Comparison of ENCODE assay signal across 23 cellular contexts in the genomic region with DNA sequence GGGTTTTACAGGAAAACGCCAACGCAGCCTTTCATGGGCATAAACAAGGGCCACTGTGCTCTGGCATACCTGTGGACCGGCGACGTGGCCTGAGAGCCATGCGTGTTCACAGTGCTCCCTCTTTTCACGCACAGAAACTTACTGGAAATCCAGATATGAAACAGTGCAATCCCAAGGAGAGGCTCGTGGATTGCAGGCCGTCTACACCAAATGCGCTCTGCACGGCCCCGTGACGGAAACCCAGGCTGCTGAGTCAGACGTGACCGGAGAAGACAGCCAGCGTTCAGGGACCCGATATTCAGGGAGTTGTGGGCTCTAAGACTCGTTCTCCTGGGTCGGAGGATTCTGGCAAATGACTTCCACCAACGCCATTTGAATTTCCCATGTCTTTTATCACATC.
DNase-seq lines count a peak whose midpoint lies in the region; ATAC-seq and TF ChIP-seq lines count a peak whose summit lies in the region.
"Had no signal": no experiment of that assay in that cellular context is flagged by ENCODE, and none has a peak within 500 bp of the region (broad histone marks: within the 10 kb centered on the region; RNA-seq: fewer than 3 reads in every experiment).

No MANE protein-coding gene starts in this region.

- no peak for DNase-seq in mammary epithelial cell
- no peak for DNase-seq in MCF 10A (ENCODE audit: unreplicated experiment)
- peak; percentile 53 for DNase-seq in mesenteric fat pad (ENCODE audit: low spot score)
- peak; percentile 47 for DNase-seq in sigmoid colon
- DNase-seq: 8988T; ACHN; AML-193; BE2C; CD4-positive, alpha-beta T cell; CD8-positive, alpha-beta memory T cell; DMS 273 treated with DMSO at 0.1 percent for 48 hours; DMS79; EL; GDM1; GOT3; H7 had no signal

- peak overlapping the region; percentile 13 for H2AFZ ChIP-seq in mammary epithelial cell (ENCODE audit: low read depth, low read length)

- dilution Hi-C loops in mammary epithelial cell (cut with HindIII; ENCODE audit: low sequenced_read_pairs): no loop called here

- no peaks in the 10 kb centered on the region for H3K79me2 ChIP-seq in mammary epithelial cell (ENCODE audit: insufficient read depth, low read length)

- in situ Hi-C loops in mammary epithelial cell (cut with MboI; ENCODE audit: low sequenced_read_pairs in 2 of 2): no loop called here

- WGBS in mammary epithelial cell (ENCODE audit: low coverage, missing lambda C conversion rate): 58% methylated on average over 20 of the region's 20 CpGs
- WGBS in sigmoid colon, 2 donors: 86 to 91% methylated on average over 20 of the region's 20 CpGs

- no peaks in the 10 kb centered on the region for H3K36me3 Mint-ChIP-seq in MCF 10A (ENCODE audit: insufficient read depth, unreplicated experiment)
- H3K36me3 Mint-ChIP-seq: CD14-positive monocyte; CD8-positive, alpha-beta memory T cell had no signal

- H3K27ac Mint-ChIP-seq in MCF 10A (ENCODE audit: low read depth, unreplicated experiment): no peak overlapping the region
- H3K27ac Mint-ChIP-seq: CD14-positive monocyte; CD4-positive, alpha-beta T cell; CD8-positive, alpha-beta memory T cell had no signal

- H3K27me3 ChIP-seq in mammary epithelial cell (ENCODE audit: insufficient read depth, low read length) (no peaks in the 10 kb centered on the region), sigmoid colon (peaks cover 0 to 43% (median 10%) of the 10 kb centered on the region in 3 donors)
- H3K27me3 ChIP-seq: BE2C; BLaER1 treated with 17β-estradiol and CSF1 and Interleukin-3, amounts not matched to agents 10 nM and 100 nM had no signal

- H3K27me3 Mint-ChIP-seq in MCF 10A (ENCODE audit: insufficient read depth, unreplicated experiment): no peaks in the 10 kb centered on the region
- H3K27me3 Mint-ChIP-seq: CD4-positive, alpha-beta T cell had no signal

- H3K36me3 ChIP-seq in mammary epithelial cell (ENCODE audit: insufficient read depth, low read length): no peaks in the 10 kb centered on the region
- no peaks in the 10 kb centered on the region for H3K36me3 ChIP-seq in sigmoid colon
- H3K36me3 ChIP-seq: BE2C; BLaER1 treated with 17β-estradiol and CSF1 and Interleukin-3, amounts not matched to agents 10 nM and 100 nM had no signal

- no peak for TF ChIP-seq POLR2A in sigmoid colon (IDR thresholded peaks at IDR 0.05)

- BruUV-seq in mammary epithelial cell (replicated peaks; lab: Mats Ljungman, UMichigan) (no TSS peak), MCF 10A (replicated peaks; lab: Mats Ljungman, UMichigan) (no TSS peak)

- H3K4me3 ChIP-seq in mammary epithelial cell (replicated peaks in 1 of 3; ENCODE audit: insufficient read depth in 1 of 3, low read depth in 2 of 3, low read length in 3 of 3) (no peak overlapping the region), sigmoid colon (no peak overlapping the region)
- H3K4me3 ChIP-seq: A549; BLaER1 treated with 17β-estradiol and CSF1 and Interleukin-3, amounts not matched to agents 10 nM and 100 nM; GM12878 had no signal

- H3K9me3 ChIP-seq in mammary epithelial cell (replicated peaks; ENCODE audit: insufficient read depth, low read length) (no peaks in the 10 kb centered on the region), sigmoid colon (no peaks in the 10 kb centered on the region)
- H3K9me3 ChIP-seq: A549, BE2C had no signal

- no peaks in the 10 kb centered on the region for H4K20me1 ChIP-seq in mammary epithelial cell (ENCODE audit: insufficient read depth, low read length)
- H4K20me1 ChIP-seq: BLaER1 treated with 17β-estradiol and CSF1 and Interleukin-3, amounts not matched to agents 10 nM and 100 nM had no signal

- no peak overlapping the region for H3K4me2 ChIP-seq in mammary epithelial cell (ENCODE audit: insufficient read depth, low read depth, low read length)
- H3K4me2 ChIP-seq: A549; BLaER1 treated with 17β-estradiol and CSF1 and Interleukin-3, amounts not matched to agents 10 nM and 100 nM had no signal

- POLR2A ChIA-PET in MCF 10A (lab: Yijun Ruan, JAX): no interaction called here

- TF ChIP-seq CTCF in mammary epithelial cell (conservative IDR thresholded peaks at IDR 0.05 in 1 of 2, IDR thresholded peaks at IDR 0.05 in 1 of 2; ENCODE audit: extremely low read depth in 1 of 2, insufficient read depth in 1 of 2, low read depth in 1 of 2, low read length in 2 of 2): no peak
- TF ChIP-seq CTCF in MCF 10A (IDR thresholded peaks at IDR 0.05; ENCODE audit: unreplicated experiment): no peak
- TF ChIP-seq CTCF in sigmoid colon (IDR thresholded peaks at IDR 0.05): no peak

- no peaks in the 10 kb centered on the region for H3K4me1 ChIP-seq in mammary epithelial cell (ENCODE audit: insufficient read depth, low read length)
- H3K4me1 ChIP-seq in sigmoid colon: no peaks in the 10 kb centered on the region
- H3K4me1 ChIP-seq: A549, BE2C had no signal

- H3K9ac ChIP-seq in mammary epithelial cell (ENCODE audit: insufficient read depth, low read length): no peak overlapping the region
- H3K9ac ChIP-seq: BLaER1 treated with 17β-estradiol and CSF1 and Interleukin-3, amounts not matched to agents 10 nM and 100 nM had no signal

- CTCF ChIA-PET in mammary epithelial cell (lab: Charles Lee; ENCODE audit: low non-redundant PET) (no interaction called here), MCF 10A (lab: Yijun Ruan, JAX) (no interaction called here)

- no peak overlapping the region for H3K4me3 Mint-ChIP-seq in MCF 10A (ENCODE audit: unreplicated experiment)
- H3K4me3 Mint-ChIP-seq: CD14-positive monocyte; CD4-positive, alpha-beta T cell; CD8-positive, alpha-beta memory T cell had no signal

- H3K4me1 Mint-ChIP-seq in MCF 10A (ENCODE audit: insufficient read depth, unreplicated experiment): peaks cover 5% of the 10 kb centered on the region
- H3K4me1 Mint-ChIP-seq: CD14-positive monocyte; CD8-positive, alpha-beta memory T cell had no signal

- peaks cover 10% of the 10 kb centered on the region for H3K9me3 Mint-ChIP-seq in MCF 10A (ENCODE audit: unreplicated experiment)
- H3K9me3 Mint-ChIP-seq: CD4-positive, alpha-beta T cell had no signal

- H3K27ac ChIP-seq in mammary epithelial cell (ENCODE audit: insufficient read depth, low read depth, low read length) (no peak overlapping the region), sigmoid colon (no peak overlapping the region)
- H3K27ac ChIP-seq: A549; BLaER1 treated with 17β-estradiol and CSF1 and Interleukin-3, amounts not matched to agents 10 nM and 100 nM had no signal

- ATAC-seq in activated CD4-positive, CD25-positive, alpha-beta regulatory T cell treated with anti-CD3 and anti-CD28 coated beads, Interleukin-2, amount 50 U/mL, for 24 hours: no peak
- ATAC-seq in GM21381 (IDR thresholded peaks at IDR 0.05; ENCODE audit: unreplicated experiment): no peak
- ATAC-seq: A549, GM12878, HCT116 had no signal

- intact Hi-C loops in mammary epithelial cell (cut with micrococcal nuclease) (no loop called here), MCF 10A (cut with micrococcal nuclease) (no loop called here), sigmoid colon (cut with DNase I) (no loop called here)

- TF ChIP-seq EP300 in sigmoid colon (IDR thresholded peaks at IDR 0.05): no peak

Comparison
In these comparisons a context has a peak if more than half of its experiments do, and no peak if none do; other contexts are left out.
1. DNase-seq: peak in mesenteric fat pad (single experiment) and sigmoid colon (single experiment); none in mammary epithelial cell (single experiment) and MCF 10A (single experiment).